Comparison of ENCODE assay signal across 18 cellular contexts in genomic region chr6:155510879-155511278, GRCh38. TPM values are rescaled to one million over a fixed set of nuclear protein-coding genes. Genes with fewer than 3 reads are reported as not detected.
DNase-seq lines count a peak whose midpoint lies in the region; ATAC-seq and TF ChIP-seq lines count a peak whose summit lies in the region.
"Had no signal": no experiment of that assay in that cellular context is flagged by ENCODE, and none has a peak within 500 bp of the region (broad histone marks: within the 10 kb centered on the region; RNA-seq: fewer than 3 reads in every experiment).

No MANE protein-coding gene starts in this region.

- H3K27me3 ChIP-seq in gastrocnemius medialis: no peaks in the 10 kb centered on the region
- H3K27me3 ChIP-seq: esophagus squamous epithelium, neutrophil had no signal

- intact Hi-C loops in gastrocnemius medialis (cut with DNase I; ENCODE audit: low total_unique reads): loop anchor here (2.0 kb wide), 1 partner anchor 18 kb away; no protein-coding TSS in a partner anchor

- H3K27ac Mint-ChIP-seq in activated T-cell treated with anti-CD3 and anti-CD28 coated beads, Interleukin-2, amount 50 U/mL, for 24 hours: peak overlapping the region; percentile 72
- H3K27ac Mint-ChIP-seq: memory B cell had no signal

- H3K27ac ChIP-seq in gastrocnemius medialis: peak overlapping the region; percentile 67 to 81 (median 71)
- H3K27ac ChIP-seq: esophagus squamous epithelium, KMS-11, neutrophil had no signal

- ATAC-seq in GM19372 (IDR thresholded peaks at IDR 0.05; ENCODE audit: low read depth, unreplicated experiment): peak; percentile 80
- ATAC-seq in HG03095 (IDR thresholded peaks at IDR 0.05; ENCODE audit: unreplicated experiment): peak; percentile 78
- no peak for ATAC-seq in gastrocnemius medialis
- no peak for ATAC-seq in left lobe of liver

- H3K9me3 ChIP-seq in gastrocnemius medialis: no peaks in the 10 kb centered on the region
- H3K9me3 ChIP-seq: esophagus squamous epithelium, neutrophil had no signal

- no peak for TF ChIP-seq POLR2A in gastrocnemius medialis (IDR thresholded peaks at IDR 0.05)

- H3K36me3 Mint-ChIP-seq in activated T-cell treated with anti-CD3 and anti-CD28 coated beads, Interleukin-2, amount 50 U/mL, for 24 hours (ENCODE audit: low read depth): no peaks in the 10 kb centered on the region
- H3K36me3 Mint-ChIP-seq: memory B cell had no signal

- H3K4me1 Mint-ChIP-seq in activated T-cell treated with anti-CD3 and anti-CD28 coated beads, Interleukin-2, amount 50 U/mL, for 24 hours (ENCODE audit: low read depth): peaks cover 20% of the 10 kb centered on the region
- H3K4me1 Mint-ChIP-seq: memory B cell had no signal

- TF ChIP-seq CTCF in gastrocnemius medialis (IDR thresholded peaks at IDR 0.05 in 4 of 5, conservative IDR thresholded peaks at IDR 0.05 in 1 of 5): no peak

- H3K4me3 ChIP-seq in gastrocnemius medialis: no peak overlapping the region
- H3K4me3 ChIP-seq: esophagus squamous epithelium, smooth muscle cell had no signal

- peaks cover 14% of the 10 kb centered on the region for H3K27me3 Mint-ChIP-seq in activated T-cell treated with anti-CD3 and anti-CD28 coated beads, Interleukin-2, amount 50 U/mL, for 24 hours

- in situ Hi-C loops in gastrocnemius medialis (cut with MboI; ENCODE audit: low sequenced_read_pairs in 4 of 4): no loop called here

- DNase-seq in activated T-cell treated with anti-CD3 and anti-CD28 coated beads, Interleukin-2, amount 50 U/mL, for 24 hours: no peak
- no peak for DNase-seq in activated T-cell treated with anti-CD3 and anti-CD28 coated beads, Interleukin-2, amount 50 U/mL, for 48 hours
- DNase-seq in gastrocnemius medialis (no peak), left lobe of liver (ENCODE audit: low spot score) (no peak), NCI-H226 (no peak), putamen (ENCODE audit: low spot score) (no peak)
- DNase-seq: COR-L47, esophagus squamous epithelium, GOT3, OCI-M1 had no signal

- no peaks in the 10 kb centered on the region for H3K9me3 Mint-ChIP-seq in activated T-cell treated with anti-CD3 and anti-CD28 coated beads, Interleukin-2, amount 50 U/mL, for 24 hours
- H3K9me3 Mint-ChIP-seq: memory B cell had no signal

- H3K4me3 Mint-ChIP-seq in activated T-cell treated with anti-CD3 and anti-CD28 coated beads, Interleukin-2, amount 50 U/mL, for 24 hours: no peak overlapping the region
- H3K4me3 Mint-ChIP-seq: memory B cell had no signal

- H3K36me3 ChIP-seq in gastrocnemius medialis: no peaks in the 10 kb centered on the region
- H3K36me3 ChIP-seq: esophagus squamous epithelium, neutrophil had no signal

- peaks cover 25 to 34% of the 10 kb centered on the region in 2 donors for H3K4me1 ChIP-seq in gastrocnemius medialis
- H3K4me1 ChIP-seq: esophagus squamous epithelium had no signal

RNA-seq across cellular contexts. Expression of gene NOX3, which starts 55.2 kb away (rescaled TPM):
- total RNA-seq in gastrocnemius medialis (not detected), left lobe of liver (not detected)
- total RNA-seq: A673, chondrocyte, esophagus squamous epithelium, smooth muscle cell had no signal

Comparison
In these comparisons a context has a peak if more than half of its experiments do, and no peak if none do; other contexts are left out.
1. ATAC-seq: peak in GM19372 (single experiment) and HG03095 (single experiment); none in gastrocnemius medialis (0 of 2) and left lobe of liver (single experiment).